ENCODE assay signal across 8 cellular contexts in the genomic region with DNA sequence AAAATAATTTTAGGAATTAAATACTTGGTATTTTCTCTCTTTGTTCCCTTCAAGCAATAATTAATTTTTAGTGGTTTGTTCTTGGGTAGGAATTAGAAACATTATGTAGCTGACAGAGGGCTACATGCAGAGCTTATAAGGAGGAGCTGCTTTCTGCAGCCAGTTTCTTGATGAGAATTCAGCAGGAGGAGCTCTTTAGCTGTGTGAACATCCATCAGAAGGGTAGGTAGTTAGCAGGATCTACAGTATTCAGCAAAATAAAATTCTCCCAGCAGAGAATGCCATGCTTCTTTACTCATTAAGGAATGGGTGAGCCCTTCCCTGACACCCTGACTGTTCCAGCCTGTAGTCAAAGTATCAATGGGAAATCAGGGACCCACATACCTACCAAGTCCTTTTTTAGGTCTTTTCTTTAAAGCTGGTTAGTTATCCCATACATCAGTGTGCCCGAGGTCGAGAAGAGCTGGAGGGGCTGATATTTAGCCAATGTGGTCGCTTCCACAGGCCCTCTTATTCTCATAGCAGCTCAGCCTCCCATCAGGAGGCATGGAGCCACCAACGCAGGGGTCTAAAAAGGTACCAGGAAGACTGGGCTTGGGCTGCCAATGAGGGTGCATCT. TPM values are rescaled to one million over a fixed set of nuclear protein-coding genes. Genes with fewer than 3 reads are reported as not detected.
DNase-seq lines count a peak whose midpoint lies in the region; ATAC-seq lines count a peak whose summit lies in the region.

No MANE protein-coding gene starts in this region.

- H3K4me1 Mint-ChIP-seq in activated CD8-positive, alpha-beta T cell treated with anti-CD3 and anti-CD28 coated beads, Interleukin-2, amount 10 ng/mL, durations not matched to agents 7 days and 5 days (ENCODE audit: low read depth) = no peaks in the 10 kb centered on the region
- H3K4me1 Mint-ChIP-seq in activated T-cell treated with anti-CD3 and anti-CD28 coated beads, Interleukin-2, amount 50 U/mL, for 4 hours (ENCODE audit: low read depth) = no peaks in the 10 kb centered on the region

- H3K27me3 ChIP-seq in aorta (ENCODE audit: control insufficient read depth in 1 of 2, insufficient read depth in 2 of 2, low read length in 1 of 2) = no peaks in the 10 kb centered on the region
- no peaks in the 10 kb centered on the region; the same call in 1 of the 2 replicates for H3K27me3 ChIP-seq in MG63

- no peak overlapping the region for H3K27ac Mint-ChIP-seq in activated CD8-positive, alpha-beta T cell treated with anti-CD3 and anti-CD28 coated beads, Interleukin-2, amount 10 ng/mL, durations not matched to agents 7 days and 5 days

- no peaks in the 10 kb centered on the region for H3K4me1 ChIP-seq in aorta (ENCODE audit: control insufficient read depth in 1 of 2, insufficient read depth in 2 of 2, low read length in 2 of 2)

- H3K27me3 Mint-ChIP-seq in activated CD8-positive, alpha-beta T cell treated with anti-CD3 and anti-CD28 coated beads, Interleukin-2, amount 10 ng/mL, durations not matched to agents 7 days and 5 days (ENCODE audit: low read depth) = peaks cover 7% of the 10 kb centered on the region
- H3K27me3 Mint-ChIP-seq in activated T-cell treated with anti-CD3 and anti-CD28 coated beads, Interleukin-2, amount 50 U/mL, for 4 hours (ENCODE audit: low read depth) = peaks cover 3% of the 10 kb centered on the region

- CTCF ChIA-PET in activated CD8-positive, alpha-beta T cell treated with anti-CD3 and anti-CD28 coated beads, Interleukin-2, amount 10 ng/mL, durations not matched to agents 7 days and 5 days (lab: Charles Lee) = interaction anchor here (0.7 to 1.7 kb wide), 5 partner anchors 25 to 963 kb away, joined by 3 to 6 read pairs (median 4); no protein-coding TSS in a partner anchor

- intact Hi-C loops in aorta (cut with DNase I) = loop anchor here in 1 of 2 donors (5.0 kb wide), 2 partner anchors 283 to 338 kb away; no protein-coding TSS in a partner anchor

- no peaks in the 10 kb centered on the region for H3K36me3 Mint-ChIP-seq in activated CD8-positive, alpha-beta T cell treated with anti-CD3 and anti-CD28 coated beads, Interleukin-2, amount 10 ng/mL, durations not matched to agents 7 days and 5 days (ENCODE audit: low read depth)
- no peaks in the 10 kb centered on the region for H3K36me3 Mint-ChIP-seq in activated T-cell treated with anti-CD3 and anti-CD28 coated beads, Interleukin-2, amount 50 U/mL, for 4 hours (ENCODE audit: insufficient read depth)

- no peak for ATAC-seq in aorta (ENCODE audit: low FRiP score)
- ATAC-seq in activated CD8-positive, alpha-beta T cell treated with anti-CD3 and anti-CD28 coated beads, Interleukin-2, amount 10 ng/mL, durations not matched to agents 7 days and 5 days = no peak
- no peak for ATAC-seq in activated T-cell treated with anti-CD3 and anti-CD28 coated beads, Interleukin-2, amount 50 U/mL, for 4 hours

- DNase-seq in D341Med (ENCODE audit: low spot score) = peak; percentile 50
- peak; percentile 25 for DNase-seq in LHCN-M2 (ENCODE audit: low read depth)
- DNase-seq in cerebellar cortex (ENCODE audit: low spot score) = peak; percentile 81
- peak; percentile 70 to 84 for DNase-seq in lung microvascular endothelial cell (ENCODE audit: low read depth in 2 of 2)
- no peak for DNase-seq in aorta
- DNase-seq in MG63 = no peak
- DNase-seq in activated CD8-positive, alpha-beta T cell treated with anti-CD3 and anti-CD28 coated beads, Interleukin-2, amount 10 ng/mL, durations not matched to agents 7 days and 5 days = no peak
- DNase-seq in activated T-cell treated with anti-CD3 and anti-CD28 coated beads, Interleukin-2, amount 50 U/mL, for 4 hours = no peak

- POLR2A ChIA-PET in activated CD8-positive, alpha-beta T cell treated with anti-CD3 and anti-CD28 coated beads, Interleukin-2, amount 10 ng/mL, durations not matched to agents 7 days and 5 days (lab: Charles Lee) = no interaction called here

- H3K9me3 Mint-ChIP-seq in activated CD8-positive, alpha-beta T cell treated with anti-CD3 and anti-CD28 coated beads, Interleukin-2, amount 10 ng/mL, durations not matched to agents 7 days and 5 days (ENCODE audit: insufficient read depth) = no peaks in the 10 kb centered on the region
- no peaks in the 10 kb centered on the region for H3K9me3 Mint-ChIP-seq in activated T-cell treated with anti-CD3 and anti-CD28 coated beads, Interleukin-2, amount 50 U/mL, for 4 hours

- H3K36me3 ChIP-seq in aorta (ENCODE audit: control insufficient read depth in 1 of 2, insufficient read depth in 2 of 2, low read length in 1 of 2) (no peaks in the 10 kb centered on the region), MG63 (no peaks in the 10 kb centered on the region)

- WGBS in aorta, 2 donors = 90 to 96% methylated on average over 4 of the region's 4 CpGs

- H3K4me3 Mint-ChIP-seq in activated CD8-positive, alpha-beta T cell treated with anti-CD3 and anti-CD28 coated beads, Interleukin-2, amount 10 ng/mL, durations not matched to agents 7 days and 5 days = no peak overlapping the region
- H3K4me3 Mint-ChIP-seq in activated T-cell treated with anti-CD3 and anti-CD28 coated beads, Interleukin-2, amount 50 U/mL, for 4 hours = no peak overlapping the region

- H3K9me3 ChIP-seq in aorta (ENCODE audit: control insufficient read depth, low read length) (no peaks in the 10 kb centered on the region), MG63 (no peaks in the 10 kb centered on the region; the same call in 1 of the 2 replicates)

- H3K4me3 ChIP-seq in aorta (ENCODE audit: low read length in 2 of 2) = no peak overlapping the region
- H3K4me3 ChIP-seq in MG63 = no peak overlapping the region

- H3K27ac ChIP-seq in aorta (ENCODE audit: low read depth in 1 of 2, low read length in 2 of 2) = no peak overlapping the region

RNA-seq across cellular contexts. Expression of gene KCNAB1, which starts 54.0 kb away (rescaled TPM):
- total RNA-seq in LHCN-M2 (2014; rRNA removed) = 0.19 and 0.57 TPM in 2 replicates
- 0.53 TPM for polyA plus RNA-seq in LHCN-M2 (2012)
- total RNA-seq in lung microvascular endothelial cell = 0.65 and 2.0 TPM in 2 replicates
- total RNA-seq in aorta = 10 to 100 TPM; 22.6 to 45.8 TPM
- polyA plus RNA-seq in aorta = 10 to 100 TPM in 1 of 2 donors, 1 to 10 TPM in 1; 8.9 to 12.9 TPM
- not detected in 2 replicates for total RNA-seq in MG63 (2014; rRNA removed; shearing (Covaris generic); ENCODE audit: low replicate concordance)
- under 1 TPM in 1 of 2 experiments, not detected in 1; 0.08 TPM for total RNA-seq in activated CD8-positive, alpha-beta T cell treated with anti-CD3 and anti-CD28 coated beads, Interleukin-2, amount 10 ng/mL, durations not matched to agents 7 days and 5 days
- total RNA-seq in activated T-cell treated with anti-CD3 and anti-CD28 coated beads, Interleukin-2, amount 50 U/mL, for 4 hours = not detected

Comparison
In these comparisons a context has a peak if more than half of its experiments do, and no peak if none do; other contexts are left out.
1. DNase-seq: peak in D341Med (single experiment), LHCN-M2 (single experiment), cerebellar cortex (single experiment) and lung microvascular endothelial cell (2 of 2); none in aorta (0 of 2), MG63 (single experiment), activated CD8-positive, alpha-beta T cell treated with anti-CD3 and anti-CD28 coated beads, Interleukin-2, amount 10 ng/mL, durations not matched to agents 7 days and 5 days (single experiment) and activated T-cell treated with anti-CD3 and anti-CD28 coated beads, Interleukin-2, amount 50 U/mL, for 4 hours (single experiment).